ENCODE assay signal across 18 cellular contexts in the genomic region with DNA sequence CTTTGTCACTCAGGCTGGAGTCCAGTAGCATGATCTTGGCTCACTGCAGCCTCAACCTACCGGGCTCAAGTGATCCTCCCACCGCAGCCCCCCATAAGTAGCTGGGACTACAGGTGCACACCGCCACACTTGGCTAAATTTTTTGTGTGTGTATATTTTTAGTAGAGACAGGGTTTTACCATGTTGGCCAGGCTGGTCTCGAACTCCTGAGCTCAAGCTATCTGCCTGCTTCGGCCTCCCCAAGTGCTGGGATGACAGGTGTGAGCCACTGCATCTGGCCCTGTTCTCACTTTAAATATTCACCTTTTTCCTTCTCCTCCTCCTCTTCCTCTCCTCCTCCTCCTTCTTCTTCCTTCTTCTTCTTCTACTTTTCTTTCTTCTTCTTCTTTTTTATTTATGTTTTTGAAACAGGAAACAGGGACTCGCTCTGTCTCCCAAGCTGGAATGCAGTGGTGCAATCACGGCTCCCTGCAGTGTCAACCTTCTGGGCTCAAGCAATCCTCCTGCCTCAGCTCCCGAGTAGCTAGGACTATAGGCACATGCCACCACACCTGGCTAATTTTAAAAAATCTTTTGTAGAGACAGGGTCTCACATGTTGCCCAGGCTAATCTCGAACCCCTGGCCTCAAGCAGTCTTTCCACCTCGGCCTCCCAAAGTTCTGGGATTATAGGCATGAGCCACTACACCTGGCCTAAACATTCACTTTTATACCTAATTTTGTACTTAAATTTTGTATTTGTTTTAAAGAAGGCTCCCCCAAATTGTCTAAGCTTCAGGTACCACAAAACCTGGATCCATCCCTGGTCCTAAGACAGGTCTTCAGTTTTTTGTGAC. TPM values are rescaled to one million over a fixed set of nuclear protein-coding genes. Genes with fewer than 3 reads are reported as not detected.
DNase-seq lines count a peak whose midpoint lies in the region; ATAC-seq and TF ChIP-seq lines count a peak whose summit lies in the region.
"Had no signal": no experiment of that assay in that cellular context is flagged by ENCODE, and none has a peak within 500 bp of the region (broad histone marks: within the 10 kb centered on the region; RNA-seq: fewer than 3 reads in every experiment).

No MANE protein-coding gene starts in this region.

- no peaks in the 10 kb centered on the region for H3F3A ChIP-seq in smooth muscle cell (ENCODE audit: low read depth)

- H3K36me3 ChIP-seq in smooth muscle cell (ENCODE audit: low read depth) (no peaks in the 10 kb centered on the region), heart right ventricle (no peaks in the 10 kb centered on the region)
- no peaks in the 10 kb centered on the region for H3K36me3 ChIP-seq in CD8-positive, alpha-beta memory T cell (ENCODE audit: insufficient read depth, low read length)
- H3K36me3 ChIP-seq: esophagus muscularis mucosa, SJCRH30, upper lobe of left lung had no signal

- H3K79me2 ChIP-seq in smooth muscle cell (ENCODE audit: low read depth) = no peaks in the 10 kb centered on the region

- H3K4me1 ChIP-seq in smooth muscle cell (ENCODE audit: low read depth) (no peaks in the 10 kb centered on the region), heart right ventricle (peaks cover 0 to 14% (median 0%) of the 10 kb centered on the region in 9 donors)
- no peaks in the 10 kb centered on the region for H3K4me1 ChIP-seq in CD8-positive, alpha-beta memory T cell (ENCODE audit: insufficient read depth, low read length)
- H3K4me1 ChIP-seq: esophagus muscularis mucosa had no signal

- H3K27me3 ChIP-seq in smooth muscle cell (ENCODE audit: low read depth) (no peaks in the 10 kb centered on the region), heart right ventricle (no peaks in the 10 kb centered on the region)
- H3K27me3 ChIP-seq in CD8-positive, alpha-beta memory T cell (ENCODE audit: insufficient read depth, low read length, poor library complexity, severe bottlenecking) = no peaks in the 10 kb centered on the region
- H3K27me3 ChIP-seq: esophagus muscularis mucosa, SJCRH30, upper lobe of left lung had no signal

- intact Hi-C loops in activated T-helper 2 cell treated with anti-CD3 and anti-CD28 coated beads, Interferon-gamma antibody, Interleukin-2, Interleukin-4, amounts not matched to agents 10 μg/mL and 5 μg/mL and 100 μg/mL, durations not matched to agents 14 hours and 24 hours and 36 hours (cut with micrococcal nuclease) = loop anchor here (5.0 to 10.0 kb wide), 4 partner anchors 37 to 1840 kb away; no protein-coding TSS in a partner anchor
- intact Hi-C loops in heart right ventricle (cut with DNase I) = loop anchor here in 1 of 10 donors (5.0 kb wide), 1 partner anchor 37 kb away; no protein-coding TSS in a partner anchor

- peak overlapping the region in 1 of 4 donors; percentile 51 for H3K4me3 Mint-ChIP-seq in IgD-negative memory B cell
- no peak overlapping the region for H3K4me3 Mint-ChIP-seq in activated T-helper 2 cell treated with anti-CD3 and anti-CD28 coated beads, Interferon-gamma antibody, Interleukin-2, Interleukin-4, amounts not matched to agents 10 μg/mL and 5 μg/mL and 100 μg/mL, durations not matched to agents 14 hours and 24 hours and 36 hours (ENCODE audit: low read depth)
- no peak overlapping the region for H3K4me3 Mint-ChIP-seq in CD8-positive, alpha-beta memory T cell
- H3K4me3 Mint-ChIP-seq: CD4-positive, CD25-positive, alpha-beta regulatory T cell; neural crest cell had no signal

- TF ChIP-seq CTCF in fibroblast of pulmonary artery (IDR thresholded peaks at IDR 0.05; ENCODE audit: low read length, missing control alignments) (no peak), smooth muscle cell (IDR thresholded peaks at IDR 0.05; ENCODE audit: borderline replicate concordance, insufficient read depth, poor library complexity, severe bottlenecking) (no peak), heart right ventricle (IDR thresholded peaks at IDR 0.05) (no peak)

- H2AFZ ChIP-seq in smooth muscle cell (ENCODE audit: low read depth) = no peak overlapping the region

- POLR2A ChIA-PET in CD8-positive, alpha-beta memory T cell (lab: Charles Lee) = no interaction called here

- no peaks in the 10 kb centered on the region for H4K20me1 ChIP-seq in smooth muscle cell (ENCODE audit: low read depth)

- CTCF ChIA-PET in CD8-positive, alpha-beta memory T cell (lab: Charles Lee) = interaction anchor here (1.9 kb wide), 1 partner anchor 71 kb away, joined by 6 read pairs; no protein-coding TSS in a partner anchor

- no peak for DNase-seq in activated T-helper 2 cell treated with anti-CD3 and anti-CD28 coated beads, Interferon-gamma antibody, Interleukin-2, Interleukin-4, amounts not matched to agents 10 μg/mL and 5 μg/mL and 100 μg/mL, durations not matched to agents 14 hours and 24 hours and 36 hours (ENCODE audit: low spot score)
- DNase-seq in fibroblast of pulmonary artery (ENCODE audit: low read depth) = peak; percentile 31
- no peak for DNase-seq in smooth muscle cell (lab: John Stamatoyannopoulos, UW; ENCODE audit: unreplicated experiment)
- no peak for DNase-seq in activated CD8-positive, alpha-beta memory T cell treated with anti-CD3 and anti-CD28 coated beads, Interleukin-2, amount 50 U/mL, for 4 hours
- no peak for DNase-seq in CD8-positive, alpha-beta memory T cell
- no peak for DNase-seq in heart right ventricle
- DNase-seq: amniotic stem cell; CD4-positive, CD25-positive, alpha-beta regulatory T cell; EL; NCI-H1048; NCI-H2171 treated with DMSO at 0.1 percent for 48 hours; right cardiac atrium; SJCRH30; stimulated activated CD4-positive, alpha-beta T cell treated with anti-CD3 and anti-CD28 coated beads, Interleukin-1b, Interleukin-23, amount 100 ng/mL, for 48 hours had no signal

- H3K9me3 ChIP-seq in smooth muscle cell (replicated peaks; ENCODE audit: low read depth) = no peaks in the 10 kb centered on the region
- no peaks in the 10 kb centered on the region for H3K9me3 ChIP-seq in CD8-positive, alpha-beta memory T cell (ENCODE audit: low read length)
- H3K9me3 ChIP-seq in heart right ventricle = peaks cover 0 to 4% (median 0%) of the 10 kb centered on the region in 11 donors
- H3K9me3 ChIP-seq: esophagus muscularis mucosa, SJCRH30, upper lobe of left lung had no signal

- peak overlapping the region; percentile 39 to 84 (median 51) for H3K27ac Mint-ChIP-seq in IgD-negative memory B cell
- peak overlapping the region; percentile 74 for H3K27ac Mint-ChIP-seq in activated T-helper 2 cell treated with anti-CD3 and anti-CD28 coated beads, Interferon-gamma antibody, Interleukin-2, Interleukin-4, amounts not matched to agents 10 μg/mL and 5 μg/mL and 100 μg/mL, durations not matched to agents 14 hours and 24 hours and 36 hours
- peak overlapping the region in 2 of 8 donors; percentile 42 to 83 for H3K27ac Mint-ChIP-seq in CD8-positive, alpha-beta memory T cell

- 90% methylated on average over 10 of the region's 10 CpGs for WGBS in smooth muscle cell (ENCODE audit: low lambda C conversion rate)
- 89 to 92% methylated on average over 10 of the region's 10 CpGs for WGBS in heart right ventricle, 2 donors

- no peak for ATAC-seq in heart right ventricle
- ATAC-seq: right cardiac atrium had no signal

- H3K27ac ChIP-seq in smooth muscle cell (ENCODE audit: low read depth) (peak overlapping the region; percentile 95), heart right ventricle (no peak overlapping the region)
- no peak overlapping the region for H3K27ac ChIP-seq in CD8-positive, alpha-beta memory T cell (ENCODE audit: low read depth, low read length)
- H3K27ac ChIP-seq: esophagus muscularis mucosa, SJCRH30 had no signal

- H3K27me3 Mint-ChIP-seq in IgD-negative memory B cell = no peaks in the 10 kb centered on the region
- no peaks in the 10 kb centered on the region for H3K27me3 Mint-ChIP-seq in activated T-helper 2 cell treated with anti-CD3 and anti-CD28 coated beads, Interferon-gamma antibody, Interleukin-2, Interleukin-4, amounts not matched to agents 10 μg/mL and 5 μg/mL and 100 μg/mL, durations not matched to agents 14 hours and 24 hours and 36 hours (ENCODE audit: low read depth)
- H3K27me3 Mint-ChIP-seq in CD8-positive, alpha-beta memory T cell = peaks cover 0 to 2% of the 10 kb centered on the region in 2 donors
- H3K27me3 Mint-ChIP-seq: CD4-positive, CD25-positive, alpha-beta regulatory T cell had no signal

- H3K36me3 Mint-ChIP-seq in IgD-negative memory B cell = no peaks in the 10 kb centered on the region
- H3K36me3 Mint-ChIP-seq in activated T-helper 2 cell treated with anti-CD3 and anti-CD28 coated beads, Interferon-gamma antibody, Interleukin-2, Interleukin-4, amounts not matched to agents 10 μg/mL and 5 μg/mL and 100 μg/mL, durations not matched to agents 14 hours and 24 hours and 36 hours (ENCODE audit: low read depth) = no peaks in the 10 kb centered on the region
- H3K36me3 Mint-ChIP-seq in CD8-positive, alpha-beta memory T cell = no peaks in the 10 kb centered on the region

- H3K4me2 ChIP-seq in smooth muscle cell = no peak overlapping the region

- H3K4me3 ChIP-seq in fibroblast of pulmonary artery (replicated peaks; ENCODE audit: low read depth, low read length) (no peak overlapping the region), smooth muscle cell (no peak overlapping the region), heart right ventricle (no peak overlapping the region)
- H3K4me3 ChIP-seq in CD8-positive, alpha-beta memory T cell (ENCODE audit: low read length) = no peak overlapping the region
- H3K4me3 ChIP-seq: esophagus muscularis mucosa, SJCRH30, upper lobe of left lung had no signal

- H3K9ac ChIP-seq in smooth muscle cell (ENCODE audit: low read depth) = no peak overlapping the region

- H3K4me1 Mint-ChIP-seq in IgD-negative memory B cell = peaks cover 21 to 34% (median 28%) of the 10 kb centered on the region in 3 donors
- peaks cover 49% of the 10 kb centered on the region for H3K4me1 Mint-ChIP-seq in activated T-helper 2 cell treated with anti-CD3 and anti-CD28 coated beads, Interferon-gamma antibody, Interleukin-2, Interleukin-4, amounts not matched to agents 10 μg/mL and 5 μg/mL and 100 μg/mL, durations not matched to agents 14 hours and 24 hours and 36 hours (ENCODE audit: low read depth)
- peaks cover 2 to 4% (median 4%) of the 10 kb centered on the region in 3 donors for H3K4me1 Mint-ChIP-seq in CD8-positive, alpha-beta memory T cell
- H3K4me1 Mint-ChIP-seq: neural crest cell had no signal

- H3K9me3 Mint-ChIP-seq in IgD-negative memory B cell = no peaks in the 10 kb centered on the region
- no peaks in the 10 kb centered on the region for H3K9me3 Mint-ChIP-seq in activated T-helper 2 cell treated with anti-CD3 and anti-CD28 coated beads, Interferon-gamma antibody, Interleukin-2, Interleukin-4, amounts not matched to agents 10 μg/mL and 5 μg/mL and 100 μg/mL, durations not matched to agents 14 hours and 24 hours and 36 hours
- no peaks in the 10 kb centered on the region for H3K9me3 Mint-ChIP-seq in CD8-positive, alpha-beta memory T cell
- H3K9me3 Mint-ChIP-seq: CD4-positive, CD25-positive, alpha-beta regulatory T cell; neural crest cell had no signal

RNA-seq across cellular contexts. Expression of gene NCOA3, which starts 47.2 kb away (rescaled TPM):
- polyA plus RNA-seq in IgD-negative memory B cell (64.7 TPM), smooth muscle cell (6.0 and 12.3 TPM in 2 replicates), heart right ventricle (10 to 100 TPM in 1 of 2 donors, 1 to 10 TPM in 1; 8.0 to 11.6 TPM)
- total RNA-seq in activated T-helper 2 cell treated with anti-CD3 and anti-CD28 coated beads, Interferon-gamma antibody, Interleukin-2, Interleukin-4, amounts not matched to agents 10 μg/mL and 5 μg/mL and 100 μg/mL, durations not matched to agents 14 hours and 24 hours and 36 hours = 119 and 126 TPM in 2 replicates
- total RNA-seq in smooth muscle cell (25.9 and 28.4 TPM in 2 replicates), heart right ventricle (10 to 100 TPM; 19.7 to 30.2 (median 22.6) TPM)
- 10 to 100 TPM; 92.4 to 93.8 TPM for total RNA-seq in CD8-positive, alpha-beta memory T cell
- polyA plus RNA-seq in CD8-positive, alpha-beta memory T cell = 23.8 TPM
